In the genomic region with DNA sequence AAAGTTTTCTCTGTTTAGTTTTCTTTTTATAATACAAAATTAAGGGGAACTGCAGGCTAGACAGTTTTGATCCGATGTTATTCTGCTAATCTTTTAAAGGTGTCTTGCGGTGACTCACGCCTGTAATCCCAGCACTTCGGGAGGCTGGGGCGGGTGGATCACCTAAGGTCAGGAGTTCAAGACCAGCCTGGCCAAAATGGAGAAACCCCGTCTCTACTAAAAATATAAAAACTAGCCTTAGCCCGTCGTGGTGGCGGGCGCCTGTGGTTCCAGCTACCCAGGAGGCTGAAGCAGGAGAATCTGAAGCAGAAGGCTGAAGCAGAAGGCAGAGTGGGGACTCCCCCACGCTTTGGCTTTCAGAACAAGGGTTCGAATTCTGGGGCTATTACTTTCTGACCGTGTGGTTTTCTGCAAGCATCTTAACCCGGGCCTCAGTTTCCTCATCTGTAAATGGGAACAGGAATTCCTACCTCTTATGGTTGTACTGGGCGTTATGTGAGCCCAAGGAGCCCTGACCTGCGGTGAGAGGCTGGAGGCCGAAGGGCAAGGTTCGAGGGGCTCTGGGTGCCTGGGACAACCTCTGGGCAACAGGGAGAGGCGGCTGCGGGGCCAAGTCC, we compare ENCODE assay signal across 1 cellular context.
TF ChIP-seq lines count a peak whose summit lies in the region.

No MANE protein-coding gene starts in this region.

TF ChIP-seq in K562, 482 proteins besides CTCF, POLR2A, EP300 and RAD21 (continued from another document and continues in another):
- TF ChIP-seq, protein P1, sequence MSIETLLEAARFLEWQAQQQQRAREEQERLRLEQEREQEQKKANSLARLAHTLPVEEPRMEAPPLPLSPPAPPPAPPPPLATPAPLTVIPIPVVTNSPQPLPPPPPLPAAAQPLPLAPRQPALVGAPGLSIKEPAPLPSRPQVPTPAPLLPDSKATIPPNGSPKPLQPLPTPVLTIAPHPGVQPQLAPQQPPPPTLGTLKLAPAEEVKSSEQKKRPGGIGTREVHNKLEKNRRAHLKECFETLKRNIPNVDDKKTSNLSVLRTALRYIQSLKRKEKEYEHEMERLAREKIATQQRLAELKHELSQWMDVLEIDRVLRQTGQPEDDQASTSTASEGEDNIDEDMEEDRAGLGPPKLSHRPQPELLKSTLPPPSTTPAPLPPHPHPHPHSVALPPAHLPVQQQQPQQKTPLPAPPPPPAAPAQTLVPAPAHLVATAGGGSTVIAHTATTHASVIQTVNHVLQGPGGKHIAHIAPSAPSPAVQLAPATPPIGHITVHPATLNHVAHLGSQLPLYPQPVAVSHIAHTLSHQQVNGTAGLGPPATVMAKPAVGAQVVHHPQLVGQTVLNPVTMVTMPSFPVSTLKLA (conservative IDR thresholded peaks at IDR 0.05), result no peak
- no peak for TF ChIP-seq ZNF778 (CRISPR knock-in tag; IDR thresholded peaks at IDR 0.05)
- no peak for TF ChIP-seq PHF20 (IDR thresholded peaks at IDR 0.05; ENCODE audit: partially characterized antibody)
- TF ChIP-seq ZNF354B (CRISPR knock-in tag; IDR thresholded peaks at IDR 0.05), result no peak
- TF ChIP-seq, protein P2, sequence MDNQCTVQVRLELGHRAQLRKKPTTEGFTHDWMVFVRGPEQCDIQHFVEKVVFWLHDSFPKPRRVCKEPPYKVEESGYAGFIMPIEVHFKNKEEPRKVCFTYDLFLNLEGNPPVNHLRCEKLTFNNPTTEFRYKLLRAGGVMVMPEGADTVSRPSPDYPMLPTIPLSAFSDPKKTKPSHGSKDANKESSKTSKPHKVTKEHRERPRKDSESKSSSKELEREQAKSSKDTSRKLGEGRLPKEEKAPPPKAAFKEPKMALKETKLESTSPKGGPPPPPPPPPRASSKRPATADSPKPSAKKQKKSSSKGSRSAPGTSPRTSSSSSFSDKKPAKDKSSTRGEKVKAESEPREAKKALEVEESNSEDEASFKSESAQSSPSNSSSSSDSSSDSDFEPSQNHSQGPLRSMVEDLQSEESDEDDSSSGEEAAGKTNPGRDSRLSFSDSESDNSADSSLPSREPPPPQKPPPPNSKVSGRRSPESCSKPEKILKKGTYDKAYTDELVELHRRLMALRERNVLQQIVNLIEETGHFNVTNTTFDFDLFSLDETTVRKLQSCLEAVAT (IDR thresholded peaks at IDR 0.05), result no peak
- TF ChIP-seq SUPT5H (IDR thresholded peaks at IDR 0.05), result no peak
- peak; percentile 50 for TF ChIP-seq ARID1B (IDR thresholded peaks at IDR 0.05)
- TF ChIP-seq PCBP2 (IDR thresholded peaks at IDR 0.05; ENCODE audit: low read depth, low read length, poor library complexity, severe bottlenecking), result no peak
- TF ChIP-seq, protein P3, sequence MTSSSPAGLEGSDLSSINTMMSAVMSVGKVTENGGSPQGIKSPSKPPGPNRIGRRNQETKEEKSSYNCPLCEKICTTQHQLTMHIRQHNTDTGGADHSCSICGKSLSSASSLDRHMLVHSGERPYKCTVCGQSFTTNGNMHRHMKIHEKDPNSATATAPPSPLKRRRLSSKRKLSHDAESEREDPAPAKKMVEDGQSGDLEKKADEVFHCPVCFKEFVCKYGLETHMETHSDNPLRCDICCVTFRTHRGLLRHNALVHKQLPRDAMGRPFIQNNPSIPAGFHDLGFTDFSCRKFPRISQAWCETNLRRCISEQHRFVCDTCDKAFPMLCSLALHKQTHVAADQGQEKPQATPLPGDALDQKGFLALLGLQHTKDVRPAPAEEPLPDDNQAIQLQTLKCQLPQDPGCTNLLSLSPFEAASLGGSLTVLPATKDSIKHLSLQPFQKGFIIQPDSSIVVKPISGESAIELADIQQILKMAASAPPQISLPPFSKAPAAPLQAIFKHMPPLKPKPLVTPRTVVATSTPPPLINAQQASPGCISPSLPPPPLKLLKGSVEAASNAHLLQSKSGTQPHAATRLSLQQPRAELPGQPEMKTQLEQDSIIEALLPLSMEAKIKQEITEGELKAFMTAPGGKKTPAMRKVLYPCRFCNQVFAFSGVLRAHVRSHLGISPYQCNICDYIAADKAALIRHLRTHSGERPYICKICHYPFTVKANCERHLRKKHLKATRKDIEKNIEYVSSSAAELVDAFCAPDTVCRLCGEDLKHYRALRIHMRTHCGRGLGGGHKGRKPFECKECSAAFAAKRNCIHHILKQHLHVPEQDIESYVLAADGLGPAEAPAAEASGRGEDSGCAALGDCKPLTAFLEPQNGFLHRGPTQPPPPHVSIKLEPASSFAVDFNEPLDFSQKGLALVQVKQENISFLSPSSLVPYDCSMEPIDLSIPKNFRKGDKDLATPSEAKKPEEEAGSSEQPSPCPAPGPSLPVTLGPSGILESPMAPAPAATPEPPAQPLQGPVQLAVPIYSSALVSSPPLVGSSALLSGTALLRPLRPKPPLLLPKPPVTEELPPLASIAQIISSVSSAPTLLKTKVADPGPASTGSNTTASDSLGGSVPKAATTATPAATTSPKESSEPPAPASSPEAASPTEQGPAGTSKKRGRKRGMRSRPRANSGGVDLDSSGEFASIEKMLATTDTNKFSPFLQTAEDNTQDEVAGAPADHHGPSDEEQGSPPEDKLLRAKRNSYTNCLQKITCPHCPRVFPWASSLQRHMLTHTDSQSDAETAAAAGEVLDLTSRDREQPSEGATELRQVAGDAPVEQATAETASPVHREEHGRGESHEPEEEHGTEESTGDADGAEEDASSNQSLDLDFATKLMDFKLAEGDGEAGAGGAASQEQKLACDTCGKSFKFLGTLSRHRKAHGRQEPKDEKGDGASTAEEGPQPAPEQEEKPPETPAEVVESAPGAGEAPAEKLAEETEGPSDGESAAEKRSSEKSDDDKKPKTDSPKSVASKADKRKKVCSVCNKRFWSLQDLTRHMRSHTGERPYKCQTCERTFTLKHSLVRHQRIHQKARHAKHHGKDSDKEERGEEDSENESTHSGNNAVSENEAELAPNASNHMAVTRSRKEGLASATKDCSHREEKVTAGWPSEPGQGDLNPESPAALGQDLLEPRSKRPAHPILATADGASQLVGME (CRISPR knock-in tag; IDR thresholded peaks at IDR 0.05), result no peak
- no peak for TF ChIP-seq TSC22D4 (tag; IDR thresholded peaks at IDR 0.05)
- no peak for TF ChIP-seq SMAD1 (IDR thresholded peaks at IDR 0.05; ENCODE audit: low read depth, low read length, partially characterized antibody)
- no peak for TF ChIP-seq ZNF165 (CRISPR knock-in tag; IDR thresholded peaks at IDR 0.05; ENCODE audit: borderline replicate concordance)
- TF ChIP-seq, protein P4, sequence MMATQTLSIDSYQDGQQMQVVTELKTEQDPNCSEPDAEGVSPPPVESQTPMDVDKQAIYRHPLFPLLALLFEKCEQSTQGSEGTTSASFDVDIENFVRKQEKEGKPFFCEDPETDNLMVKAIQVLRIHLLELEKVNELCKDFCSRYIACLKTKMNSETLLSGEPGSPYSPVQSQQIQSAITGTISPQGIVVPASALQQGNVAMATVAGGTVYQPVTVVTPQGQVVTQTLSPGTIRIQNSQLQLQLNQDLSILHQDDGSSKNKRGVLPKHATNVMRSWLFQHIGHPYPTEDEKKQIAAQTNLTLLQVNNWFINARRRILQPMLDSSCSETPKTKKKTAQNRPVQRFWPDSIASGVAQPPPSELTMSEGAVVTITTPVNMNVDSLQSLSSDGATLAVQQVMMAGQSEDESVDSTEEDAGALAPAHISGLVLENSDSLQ (IDR thresholded peaks at IDR 0.05), result no peak
- no peak for TF ChIP-seq NFE2 (IDR thresholded peaks at IDR 0.05; ENCODE audit: low read depth)
- no peak for TF ChIP-seq SMARCC2 (IDR thresholded peaks at IDR 0.05; ENCODE audit: low read depth)
- TF ChIP-seq, protein P5, sequence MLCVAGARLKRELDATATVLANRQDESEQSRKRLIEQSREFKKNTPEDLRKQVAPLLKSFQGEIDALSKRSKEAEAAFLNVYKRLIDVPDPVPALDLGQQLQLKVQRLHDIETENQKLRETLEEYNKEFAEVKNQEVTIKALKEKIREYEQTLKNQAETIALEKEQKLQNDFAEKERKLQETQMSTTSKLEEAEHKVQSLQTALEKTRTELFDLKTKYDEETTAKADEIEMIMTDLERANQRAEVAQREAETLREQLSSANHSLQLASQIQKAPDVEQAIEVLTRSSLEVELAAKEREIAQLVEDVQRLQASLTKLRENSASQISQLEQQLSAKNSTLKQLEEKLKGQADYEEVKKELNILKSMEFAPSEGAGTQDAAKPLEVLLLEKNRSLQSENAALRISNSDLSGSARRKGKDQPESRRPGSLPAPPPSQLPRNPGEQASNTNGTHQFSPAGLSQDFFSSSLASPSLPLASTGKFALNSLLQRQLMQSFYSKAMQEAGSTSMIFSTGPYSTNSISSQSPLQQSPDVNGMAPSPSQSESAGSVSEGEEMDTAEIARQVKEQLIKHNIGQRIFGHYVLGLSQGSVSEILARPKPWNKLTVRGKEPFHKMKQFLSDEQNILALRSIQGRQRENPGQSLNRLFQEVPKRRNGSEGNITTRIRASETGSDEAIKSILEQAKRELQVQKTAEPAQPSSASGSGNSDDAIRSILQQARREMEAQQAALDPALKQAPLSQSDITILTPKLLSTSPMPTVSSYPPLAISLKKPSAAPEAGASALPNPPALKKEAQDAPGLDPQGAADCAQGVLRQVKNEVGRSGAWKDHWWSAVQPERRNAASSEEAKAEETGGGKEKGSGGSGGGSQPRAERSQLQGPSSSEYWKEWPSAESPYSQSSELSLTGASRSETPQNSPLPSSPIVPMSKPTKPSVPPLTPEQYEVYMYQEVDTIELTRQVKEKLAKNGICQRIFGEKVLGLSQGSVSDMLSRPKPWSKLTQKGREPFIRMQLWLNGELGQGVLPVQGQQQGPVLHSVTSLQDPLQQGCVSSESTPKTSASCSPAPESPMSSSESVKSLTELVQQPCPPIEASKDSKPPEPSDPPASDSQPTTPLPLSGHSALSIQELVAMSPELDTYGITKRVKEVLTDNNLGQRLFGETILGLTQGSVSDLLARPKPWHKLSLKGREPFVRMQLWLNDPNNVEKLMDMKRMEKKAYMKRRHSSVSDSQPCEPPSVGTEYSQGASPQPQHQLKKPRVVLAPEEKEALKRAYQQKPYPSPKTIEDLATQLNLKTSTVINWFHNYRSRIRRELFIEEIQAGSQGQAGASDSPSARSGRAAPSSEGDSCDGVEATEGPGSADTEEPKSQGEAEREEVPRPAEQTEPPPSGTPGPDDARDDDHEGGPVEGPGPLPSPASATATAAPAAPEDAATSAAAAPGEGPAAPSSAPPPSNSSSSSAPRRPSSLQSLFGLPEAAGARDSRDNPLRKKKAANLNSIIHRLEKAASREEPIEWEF (CRISPR knock-in tag; IDR thresholded peaks at IDR 0.05), result no peak
- TF ChIP-seq ZNF41 (CRISPR knock-in tag; conservative IDR thresholded peaks at IDR 0.05), result no peak
- TF ChIP-seq, protein P6, sequence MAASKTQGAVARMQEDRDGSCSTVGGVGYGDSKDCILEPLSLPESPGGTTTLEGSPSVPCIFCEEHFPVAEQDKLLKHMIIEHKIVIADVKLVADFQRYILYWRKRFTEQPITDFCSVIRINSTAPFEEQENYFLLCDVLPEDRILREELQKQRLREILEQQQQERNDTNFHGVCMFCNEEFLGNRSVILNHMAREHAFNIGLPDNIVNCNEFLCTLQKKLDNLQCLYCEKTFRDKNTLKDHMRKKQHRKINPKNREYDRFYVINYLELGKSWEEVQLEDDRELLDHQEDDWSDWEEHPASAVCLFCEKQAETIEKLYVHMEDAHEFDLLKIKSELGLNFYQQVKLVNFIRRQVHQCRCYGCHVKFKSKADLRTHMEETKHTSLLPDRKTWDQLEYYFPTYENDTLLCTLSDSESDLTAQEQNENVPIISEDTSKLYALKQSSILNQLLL (CRISPR knock-in tag; IDR thresholded peaks at IDR 0.05; ENCODE audit: borderline replicate concordance), result no peak
- no peak for TF ChIP-seq ZNF133 (CRISPR knock-in tag; IDR thresholded peaks at IDR 0.05)
- 0 out of 2 replicates have a peak, but pooled peaks have one; percentile 27 for TF ChIP-seq SPI1 (IDR thresholded peaks at IDR 0.05; ENCODE audit: borderline replicate concordance, low read depth, low read length)
- no peak for TF ChIP-seq ARNT (IDR thresholded peaks at IDR 0.05)
- no peak for TF ChIP-seq ZFX (CRISPR knock-in tag; IDR thresholded peaks at IDR 0.05)
- TF ChIP-seq, protein P7, sequence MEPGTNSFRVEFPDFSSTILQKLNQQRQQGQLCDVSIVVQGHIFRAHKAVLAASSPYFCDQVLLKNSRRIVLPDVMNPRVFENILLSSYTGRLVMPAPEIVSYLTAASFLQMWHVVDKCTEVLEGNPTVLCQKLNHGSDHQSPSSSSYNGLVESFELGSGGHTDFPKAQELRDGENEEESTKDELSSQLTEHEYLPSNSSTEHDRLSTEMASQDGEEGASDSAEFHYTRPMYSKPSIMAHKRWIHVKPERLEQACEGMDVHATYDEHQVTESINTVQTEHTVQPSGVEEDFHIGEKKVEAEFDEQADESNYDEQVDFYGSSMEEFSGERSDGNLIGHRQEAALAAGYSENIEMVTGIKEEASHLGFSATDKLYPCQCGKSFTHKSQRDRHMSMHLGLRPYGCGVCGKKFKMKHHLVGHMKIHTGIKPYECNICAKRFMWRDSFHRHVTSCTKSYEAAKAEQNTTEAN (CRISPR knock-in tag; IDR thresholded peaks at IDR 0.05), result no peak
- TF ChIP-seq CBFA2T3 (IDR thresholded peaks at IDR 0.05), result peak; percentile 40
- no peak for TF ChIP-seq CBX3 (IDR thresholded peaks at IDR 0.05; ENCODE audit: borderline replicate concordance in 1 of 2, low read length in 2 of 2)
- TF ChIP-seq, protein P8, sequence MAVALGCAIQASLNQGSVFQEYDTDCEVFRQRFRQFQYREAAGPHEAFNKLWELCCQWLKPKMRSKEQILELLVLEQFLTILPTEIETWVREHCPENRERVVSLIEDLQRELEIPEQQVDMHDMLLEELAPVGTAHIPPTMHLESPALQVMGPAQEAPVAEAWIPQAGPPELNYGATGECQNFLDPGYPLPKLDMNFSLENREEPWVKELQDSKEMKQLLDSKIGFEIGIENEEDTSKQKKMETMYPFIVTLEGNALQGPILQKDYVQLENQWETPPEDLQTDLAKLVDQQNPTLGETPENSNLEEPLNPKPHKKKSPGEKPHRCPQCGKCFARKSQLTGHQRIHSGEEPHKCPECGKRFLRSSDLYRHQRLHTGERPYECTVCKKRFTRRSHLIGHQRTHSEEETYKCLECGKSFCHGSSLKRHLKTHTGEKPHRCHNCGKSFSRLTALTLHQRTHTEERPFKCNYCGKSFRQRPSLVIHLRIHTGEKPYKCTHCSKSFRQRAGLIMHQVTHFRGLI (CRISPR knock-in tag; IDR thresholded peaks at IDR 0.05), result no peak
- TF ChIP-seq, protein P9, sequence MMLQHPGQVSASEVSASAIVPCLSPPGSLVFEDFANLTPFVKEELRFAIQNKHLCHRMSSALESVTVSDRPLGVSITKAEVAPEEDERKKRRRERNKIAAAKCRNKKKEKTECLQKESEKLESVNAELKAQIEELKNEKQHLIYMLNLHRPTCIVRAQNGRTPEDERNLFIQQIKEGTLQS (IDR thresholded peaks at IDR 0.05), result peak; percentile 76
- TF ChIP-seq, protein P9 (CRISPR knock-in tag; conservative IDR thresholded peaks at IDR 0.05), result no peak; the same call in 1 of the 2 replicates
- peak; percentile 43; the same call in 1 of the 2 replicates for TF ChIP-seq ZNF316 (IDR thresholded peaks at IDR 0.05)
- TF ChIP-seq CREM (IDR thresholded peaks at IDR 0.05; ENCODE audit: low read depth), result no peak
- no peak for TF ChIP-seq FOXJ3 (CRISPR knock-in tag; IDR thresholded peaks at IDR 0.05)
- TF ChIP-seq ZNF77 (CRISPR knock-in tag; IDR thresholded peaks at IDR 0.05), result no peak
- no peak for TF ChIP-seq ZNF830 (CRISPR knock-in tag; IDR thresholded peaks at IDR 0.05)
- TF ChIP-seq EHMT2 (IDR thresholded peaks at IDR 0.05), result no peak
- TF ChIP-seq ZNF444 (CRISPR knock-in tag; IDR thresholded peaks at IDR 0.05), result no peak
- no peak for TF ChIP-seq ZNF384 (IDR thresholded peaks at IDR 0.05; ENCODE audit: low read depth, low read length)
- no peak for TF ChIP-seq CCNT2 (IDR thresholded peaks at IDR 0.05; ENCODE audit: borderline replicate concordance, extremely low read depth, insufficient read length, low read depth, low read length)
